8 cellular contexts compared by ENCODE assay signal in the genomic region with DNA sequence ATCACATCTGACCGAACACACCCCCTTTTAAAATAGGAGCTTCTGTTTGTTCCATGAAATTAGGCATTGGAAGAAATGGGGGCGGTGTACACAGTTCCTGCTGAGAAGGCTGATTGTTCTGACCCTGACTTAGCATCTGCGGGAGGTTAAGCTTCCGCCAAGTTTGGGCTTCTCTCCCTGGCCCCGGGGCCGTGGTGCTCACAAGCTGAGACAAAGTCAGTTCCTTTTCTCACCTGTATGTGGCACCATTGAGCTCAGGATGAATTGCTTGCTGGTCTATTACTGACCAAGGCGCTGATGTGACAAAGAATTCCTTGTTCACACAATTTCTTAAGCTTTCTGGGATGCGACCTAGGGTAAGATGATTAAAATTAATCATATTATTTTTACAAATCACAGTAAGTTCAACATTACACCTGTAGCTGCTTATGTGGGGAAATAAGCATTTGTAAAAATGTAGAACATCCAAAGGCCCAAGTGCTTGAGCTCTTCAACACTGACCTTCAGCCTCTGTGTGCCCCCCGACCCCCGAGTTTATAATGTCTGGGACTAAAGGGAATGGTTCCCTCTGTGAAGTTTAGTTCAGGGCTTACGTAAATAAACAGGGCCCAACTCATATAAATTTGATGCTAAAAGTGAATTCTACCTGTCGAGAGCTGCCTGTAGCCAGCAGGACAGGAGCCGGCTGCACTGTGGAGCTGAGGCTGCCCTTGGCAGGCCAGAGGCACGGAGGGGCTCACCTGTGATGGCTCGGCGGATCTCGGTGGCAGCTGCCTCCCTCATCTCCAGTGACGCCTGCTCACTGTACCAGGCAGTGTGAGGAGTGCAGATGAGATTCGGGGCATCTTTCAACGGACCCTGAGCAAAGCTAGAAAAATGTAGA. TPM values are rescaled to one million over a fixed set of nuclear protein-coding genes. Genes with fewer than 3 reads are reported as not detected.
DNase-seq lines count a peak whose midpoint lies in the region; ATAC-seq, FAIRE-seq and TF ChIP-seq lines count a peak whose summit lies in the region.

No MANE protein-coding gene starts in this region.

- H3K14ac ChIP-seq in H1 (ENCODE audit: insufficient read length): no peak overlapping the region

- H3K36me3 Mint-ChIP-seq in memory B cell: peaks cover 5% of the 10 kb centered on the region

- H3K27ac ChIP-seq in H1 (ENCODE audit: low read depth, low read length): no peak overlapping the region
- peak overlapping the region in 1 of 4 donors; percentile 44 for H3K27ac ChIP-seq in upper lobe of left lung

- no peak overlapping the region for H3K23ac ChIP-seq in H1 (ENCODE audit: insufficient read length)

- H4K5ac ChIP-seq in H1 (ENCODE audit: insufficient read length, low read depth, low read length): no peak overlapping the region

- no peak overlapping the region for H2BK120ac ChIP-seq in H1 (replicated peaks; ENCODE audit: low read depth, low read length)

- no peak overlapping the region for H3K4me2 ChIP-seq in H1 (ENCODE audit: insufficient read depth in 1 of 2, low read depth in 2 of 2, low read length in 2 of 2)

- H3K9me3 Mint-ChIP-seq in memory B cell: no peaks in the 10 kb centered on the region

- H3K27me3 ChIP-seq in H1 (replicated peaks in 1 of 4; ENCODE audit: control insufficient read depth in 3 of 4, extremely low read depth in 1 of 4, insufficient read depth in 3 of 4, low read length in 3 of 4): no peaks in the 10 kb centered on the region
- no peaks in the 10 kb centered on the region for H3K27me3 ChIP-seq in upper lobe of left lung

- H3K4me3 ChIP-seq in H1 (ENCODE audit: extremely low read depth in 1 of 4, insufficient read depth in 2 of 4, low read depth in 3 of 4, low read length in 4 of 4) (no peak overlapping the region), upper lobe of left lung (no peak overlapping the region)

- H3K18ac ChIP-seq in H1 (ENCODE audit: extremely low read depth, low read length): no peak overlapping the region

- H4K8ac ChIP-seq in H1 (ENCODE audit: extremely low read depth, insufficient read depth, low read length): no peak overlapping the region

- no peak overlapping the region for H2BK12ac ChIP-seq in H1 (ENCODE audit: low read depth, low read length)

- POLR2A ChIA-PET in H1 (lab: Charles Lee; ENCODE audit: partially characterized antibody): interaction anchor here (0.6 to 1.7 kb wide), 7 partner anchors 9 to 168 kb away, joined by 3 to 8 read pairs (median 4); no protein-coding TSS in a partner anchor

- TF ChIP-seq EP300 in H1 (IDR thresholded peaks at IDR 0.05; ENCODE audit: borderline replicate concordance in 1 of 2, low read depth in 2 of 2, low read length in 2 of 2) (no peak), upper lobe of left lung (IDR thresholded peaks at IDR 0.05) (no peak)

- no peak overlapping the region for H2AFZ ChIP-seq in H1 (ENCODE audit: low read length)

- H2AK5ac ChIP-seq in H1 (ENCODE audit: low read depth, low read length): no peak overlapping the region

- no peaks in the 10 kb centered on the region for H3K4me1 Mint-ChIP-seq in memory B cell

- no peaks in the 10 kb centered on the region for H3K79me1 ChIP-seq in H1 (ENCODE audit: low read depth, low read length)

- TF ChIP-seq POLR2A in H1 (IDR thresholded peaks at IDR 0.05; ENCODE audit: control extremely low read depth in 1 of 2, low read depth in 2 of 2, low read length in 2 of 2): no peak
- no peak for TF ChIP-seq POLR2A in upper lobe of left lung (IDR thresholded peaks at IDR 0.05)

- 89% methylated on average over 20 of the region's 20 CpGs; no CpG with 5 or more reads in 1 of the 2 experiments for WGBS in H1 (ENCODE audit: extremely low coverage in 1 of 2, insufficient coverage in 1 of 2, insufficient read length in 1 of 2, insufficient replicate concordance in 2 of 2, low coverage in 1 of 2, low lambda C conversion rate in 2 of 2, missing lambda C conversion rate in 1 of 2), 2 experiments
- 72 to 73% methylated on average over 19 to 20 of the region's 20 CpGs for WGBS in upper lobe of left lung, 2 donors

- H3K4ac ChIP-seq in H1 (replicated peaks; ENCODE audit: insufficient read length, low read depth, low read length): no peak overlapping the region

- no peak overlapping the region for H2BK5ac ChIP-seq in H1 (ENCODE audit: low read depth, low read length)

- H3K4me3 Mint-ChIP-seq in memory B cell: no peak overlapping the region

- H3K9me3 ChIP-seq in H1 (ENCODE audit: insufficient read depth in 2 of 2, low read depth in 1 of 2, low read length in 1 of 2) (no peaks in the 10 kb centered on the region), upper lobe of left lung (no peaks in the 10 kb centered on the region)

- no peaks in the 10 kb centered on the region for H3K23me2 ChIP-seq in H1 (ENCODE audit: low read depth, low read length)

- no peak overlapping the region for H2BK15ac ChIP-seq in H1 (ENCODE audit: low read length)

- peaks cover 3% of the 10 kb centered on the region for H3K27me3 Mint-ChIP-seq in memory B cell

- no peaks in the 10 kb centered on the region; a peak in 1 of 4 replicates for H3K79me2 ChIP-seq in H1 (ENCODE audit: control insufficient read depth in 1 of 2, insufficient read depth in 2 of 2, low read length in 2 of 2)

- H2BK20ac ChIP-seq in H1 (ENCODE audit: low read length): no peak overlapping the region

- no peak overlapping the region for H4K91ac ChIP-seq in H1 (replicated peaks; ENCODE audit: insufficient read length, low read length)

- TF ChIP-seq CTCF in H1 (IDR thresholded peaks at IDR 0.05; ENCODE audit: control extremely low read depth in 1 of 3, insufficient read depth in 1 of 3, low read depth in 1 of 3, low read length in 3 of 3): peak; percentile 23 to 57 (median 35)
- TF ChIP-seq CTCF in upper lobe of left lung (IDR thresholded peaks at IDR 0.05): peak; percentile 58 to 78 (median 72)

- DNase-seq in stimulated activated CD4-positive, alpha-beta T cell treated with anti-CD3 and anti-CD28 coated beads, Interleukin-15, amount 100 ng/mL, for 24 hours: peak; percentile 31
- DNase-seq in stimulated activated CD4-positive, alpha-beta T cell treated with anti-CD3 and anti-CD28 coated beads, Interleukin-4, amount 100 ng/mL, for 1 hour: no peak
- peak; percentile 50 for DNase-seq in RKO (ENCODE audit: low spot score)
- peak in 1 of 2 experiments; percentile 77 for DNase-seq in H1 (ENCODE audit: low read depth in 1 of 2, low spot score in 2 of 2)
- no peak for DNase-seq in memory B cell (ENCODE audit: low spot score in 2 of 2)
- peak; percentile 34 to 51 for DNase-seq in upper lobe of left lung
- no peak for DNase-seq in NK-92 treated with Interleukin-12 subunit alpha and Interleukin-12 subunit beta, amount 100 ng/mL, for 24 hours (lab: John Stamatoyannopoulos, UW)

- CTCF ChIA-PET in H1 (lab: Charles Lee; ENCODE audit: partially characterized antibody): interaction anchor here (0.5 to 4.1 kb wide), 43 partner anchors 9 to 1147 kb away, joined by 3 to 22 read pairs (median 4); no protein-coding TSS in a partner anchor

- H3K4me1 ChIP-seq in H1 (replicated peaks in 1 of 4; ENCODE audit: control insufficient read depth in 3 of 4, insufficient read depth in 4 of 4, low read length in 3 of 4) (no peaks in the 10 kb centered on the region; a peak in 1 of 7 replicates), upper lobe of left lung (no peaks in the 10 kb centered on the region)

- H3K36me3 ChIP-seq in H1 (ENCODE audit: control insufficient read depth in 2 of 4, insufficient read depth in 4 of 4, low read length in 3 of 4): peaks cover 42 to 96% (median 70%) of the 10 kb centered on the region in 4 experiments
- peaks cover 28 to 98% (median 74%) of the 10 kb centered on the region in 4 donors for H3K36me3 ChIP-seq in upper lobe of left lung

- ATAC-seq in HG03354 (IDR thresholded peaks at IDR 0.05; ENCODE audit: poor library complexity, severe bottlenecking, unreplicated experiment) (peak; percentile 63), memory B cell (ENCODE audit: low read depth) (peak; percentile 46), upper lobe of left lung (ENCODE audit: low FRiP score in 2 of 2) (peak; percentile 54 to 84)

- FAIRE-seq in H1 (lab: Jason Lieb, UNC): no peak

- peak; percentile 48 to 61 for TF ChIP-seq RAD21 in H1 (IDR thresholded peaks at IDR 0.05 in 1 of 2, conservative IDR thresholded peaks at IDR 0.05 in 1 of 2; ENCODE audit: low read depth in 2 of 2, low read length in 2 of 2)

- H3K9ac ChIP-seq in H1 (replicated peaks in 1 of 4; ENCODE audit: extremely low read depth in 1 of 4, low read depth in 3 of 4, low read length in 3 of 4): no peak overlapping the region

- H4K20me1 ChIP-seq in H1 (replicated peaks in 1 of 2; ENCODE audit: control insufficient read depth in 1 of 2, insufficient read depth in 2 of 2, low read length in 2 of 2): peaks cover 21 to 23% of the 10 kb centered on the region in 2 experiments

- H3K27ac Mint-ChIP-seq in memory B cell: no peak overlapping the region

- H3K56ac ChIP-seq in H1 (replicated peaks; ENCODE audit: insufficient read length, low read depth, low read length): no peak overlapping the region

TF ChIP-seq in H1, 55 proteins besides CTCF, POLR2A, EP300 and RAD21 (continues in another document):
- TF ChIP-seq SRF (IDR thresholded peaks at IDR 0.05; ENCODE audit: low read depth, low read length) (no peak), SAP30 (IDR thresholded peaks at IDR 0.05; ENCODE audit: insufficient read depth, insufficient replicate concordance, low read length) (no peak), SUZ12 (IDR thresholded peaks at IDR 0.05; ENCODE audit: low read length) (no peak), BCL11A (IDR thresholded peaks at IDR 0.05; ENCODE audit: low read depth in 2 of 2, low read length in 2 of 2) (no peak)
- TF ChIP-seq, protein P1, sequence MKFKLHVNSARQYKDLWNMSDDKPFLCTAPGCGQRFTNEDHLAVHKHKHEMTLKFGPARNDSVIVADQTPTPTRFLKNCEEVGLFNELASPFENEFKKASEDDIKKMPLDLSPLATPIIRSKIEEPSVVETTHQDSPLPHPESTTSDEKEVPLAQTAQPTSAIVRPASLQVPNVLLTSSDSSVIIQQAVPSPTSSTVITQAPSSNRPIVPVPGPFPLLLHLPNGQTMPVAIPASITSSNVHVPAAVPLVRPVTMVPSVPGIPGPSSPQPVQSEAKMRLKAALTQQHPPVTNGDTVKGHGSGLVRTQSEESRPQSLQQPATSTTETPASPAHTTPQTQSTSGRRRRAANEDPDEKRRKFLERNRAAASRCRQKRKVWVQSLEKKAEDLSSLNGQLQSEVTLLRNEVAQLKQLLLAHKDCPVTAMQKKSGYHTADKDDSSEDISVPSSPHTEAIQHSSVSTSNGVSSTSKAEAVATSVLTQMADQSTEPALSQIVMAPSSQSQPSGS (IDR thresholded peaks at IDR 0.05; ENCODE audit: low read length): no peak

RNA-seq across cellular contexts. Expression of a gene that starts 50.8 kb away (rescaled TPM):
- 17.7 and 19.9 TPM in 2 replicates for total RNA-seq in H1 (2021; fragmentation: NEBNext Ultra II Directional; extraction: Animal tissue kit (Norgen Biotek cat#: 25700))
- 3.9 and 6.1 TPM in 2 replicates for polyA plus RNA-seq in H1 (2011; rRNA removed)
- 8.0 TPM for polyA plus RNA-seq in H1 (2011; cell fraction: cytosol; rRNA removed)
- 4.1 TPM for polyA plus RNA-seq in H1 (2011; cell fraction: nucleus; rRNA removed)
- 6.9 to 9.3 TPM (median 8.6 TPM) in 4 replicates for polyA plus RNA-seq in H1 (2012, experiment 1 of 2)
- polyA plus RNA-seq in H1 (2012, experiment 2 of 2): 0.45 TPM
- 9.5 TPM for polyA plus RNA-seq in H1 (2013, experiment 1 of 2)
- 9.7 TPM for polyA plus RNA-seq in H1 (2013, experiment 2 of 2)
- polyA minus RNA-seq in H1 (2011; rRNA and poly(A)+ RNA removed): 23.8 and 27.1 TPM in 2 replicates
- 12.5 TPM for polyA minus RNA-seq in H1 (2011; cell fraction: cytosol; rRNA and poly(A)+ RNA removed)
- 30.8 TPM for polyA minus RNA-seq in H1 (2011; cell fraction: nucleus; rRNA and poly(A)+ RNA removed)
- 10 to 100 TPM; 14.6 to 35.4 (median 17.1) TPM for total RNA-seq in upper lobe of left lung

Comparison
In these comparisons a context has a peak if more than half of its experiments do, and no peak if none do; other contexts are left out.
1. DNase-seq: peak in stimulated activated CD4-positive, alpha-beta T cell treated with anti-CD3 and anti-CD28 coated beads, Interleukin-15, amount 100 ng/mL, for 24 hours (single experiment), RKO (single experiment) and upper lobe of left lung (2 of 2); none in stimulated activated CD4-positive, alpha-beta T cell treated with anti-CD3 and anti-CD28 coated beads, Interleukin-4, amount 100 ng/mL, for 1 hour (single experiment), memory B cell (0 of 2) and NK-92 treated with Interleukin-12 subunit alpha and Interleukin-12 subunit beta, amount 100 ng/mL, for 24 hours (single experiment).
2. Peak in every context shown above with its lines, with median percentiles within 50 percentile points of each other: ATAC-seq.